8 cellular contexts compared by ENCODE assay signal in the genomic region with DNA sequence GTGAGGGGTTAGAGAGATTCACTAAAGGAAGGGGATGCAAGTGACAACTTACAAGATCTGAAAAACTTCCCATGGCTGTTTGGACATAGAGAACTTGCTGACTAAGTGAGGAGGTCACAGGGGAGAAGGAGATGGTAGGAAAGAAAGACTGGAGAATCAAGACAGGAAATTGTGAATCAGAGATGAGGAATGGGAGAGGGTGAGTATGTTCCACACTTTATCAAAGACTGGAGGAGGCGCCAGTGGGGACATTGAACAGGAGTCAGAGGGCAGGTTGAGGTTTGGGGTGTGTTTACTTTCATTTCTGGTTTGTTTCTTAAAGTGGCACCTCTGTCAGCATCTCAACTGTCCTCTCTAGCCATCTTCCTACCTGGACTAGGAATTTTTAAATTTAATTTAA. TPM values are rescaled to one million over a fixed set of nuclear protein-coding genes. Genes with fewer than 3 reads are reported as not detected.
A peak's percentile ranks its signal among the peaks of the same experiment; 100 is the strongest.
DNase-seq lines count a peak whose midpoint lies in the region; ATAC-seq and TF ChIP-seq lines count a peak whose summit lies in the region.
"Not testable (repeated sequence)": the region's sequence is repeated elsewhere in the genome, so short reads cannot be mapped to it uniquely, and the experiment has no call there.

No MANE protein-coding gene starts in this region.

- peak; percentile 16 for DNase-seq in AG04450 (ENCODE audit: low read depth, low spot score)
- peak; percentile 44 for DNase-seq in GM04503 (ENCODE audit: low read depth)
- peak; percentile 82 for DNase-seq in IMR-90
- DNase-seq in RWPE1 (ENCODE audit: low spot score) = peak; percentile 7
- peak; percentile 87 for DNase-seq in amniotic epithelial cell (ENCODE audit: low read depth)
- DNase-seq in epithelial cell of prostate (ENCODE audit: low read depth, low spot score) = peak; percentile 20
- DNase-seq in foreskin melanocyte = peak; percentile 2
- DNase-seq in renal cortical epithelial cell (ENCODE audit: low read depth) = peak; percentile 41

- not testable (repeated sequence) for TF ChIP-seq RAD21 in IMR-90 (IDR thresholded peaks at IDR 0.05; ENCODE audit: low read length)

- not testable (repeated sequence) for H3K4me2 ChIP-seq in IMR-90 (ENCODE audit: low read depth, low read length)

- H3K9me3 ChIP-seq in AG04450 (ENCODE audit: control insufficient read depth, insufficient read depth, low read length); IMR-90 (ENCODE audit: control insufficient read depth, insufficient read depth, low read length): not testable (repeated sequence)

- POLR2A ChIA-PET in AG04450 (lab: Yijun Ruan, JAX); IMR-90 (lab: Charles Lee; ENCODE audit: unreplicated experiment); RWPE1 (lab: Yijun Ruan, JAX; ENCODE audit: low non-redundant PET): not testable (repeated sequence)

- H4K5ac ChIP-seq in IMR-90 (ENCODE audit: low read depth, low read length) = not testable (repeated sequence)

- peak overlapping the region in 1 of 2 experiments; percentile 21; a peak in 1 of 4 replicates for H4K8ac ChIP-seq in IMR-90 (ENCODE audit: low read depth in 2 of 2, low read length in 2 of 2)

- H3K4ac ChIP-seq in IMR-90 (ENCODE audit: low read depth, low read length) = not testable (repeated sequence)

- H2BK20ac ChIP-seq in IMR-90 (ENCODE audit: low read depth, low read length) = not testable (repeated sequence)

- CTCF ChIA-PET in AG04450 (lab: Charles Lee); IMR-90 (lab: Yijun Ruan, JAX); RWPE1 (lab: Yijun Ruan, JAX): not testable (repeated sequence)

- not testable (repeated sequence) for H3K9ac ChIP-seq in IMR-90 (ENCODE audit: low read depth, low read length)

- not testable (repeated sequence) for TF ChIP-seq POLR2A in IMR-90 (IDR thresholded peaks at IDR 0.05; ENCODE audit: low read depth, low read length)

- H3K56ac ChIP-seq in IMR-90 (ENCODE audit: extremely low read depth, insufficient read depth, low read length) = not testable (repeated sequence)

- dilution Hi-C loops in IMR-90 (cut with HindIII; ENCODE audit: low sequenced_read_pairs, unreplicated experiment) = not testable (repeated sequence)

- not testable (repeated sequence) for H2BK5ac ChIP-seq in IMR-90 (ENCODE audit: low read depth, low read length, poor library complexity, severe bottlenecking)

- not testable (repeated sequence) for H2AK5ac ChIP-seq in IMR-90 (ENCODE audit: low read depth, low read length)

- not testable (repeated sequence) for H2BK15ac ChIP-seq in IMR-90 (ENCODE audit: low read depth, low read length)

- not testable (repeated sequence) for H2AK9ac ChIP-seq in IMR-90 (replicated peaks; ENCODE audit: low read depth, low read length, poor library complexity)

- H3K27ac ChIP-seq in AG04450 (ENCODE audit: low read depth, low read length); IMR-90 (ENCODE audit: insufficient read depth, low read length); RWPE1; epithelial cell of prostate: not testable (repeated sequence)

- not testable (repeated sequence) for H3K79me1 ChIP-seq in IMR-90 (ENCODE audit: low read depth in 1 of 2, low read length in 2 of 2)

- not testable (repeated sequence) for H2BK120ac ChIP-seq in IMR-90 (ENCODE audit: low read depth, low read length)

- no CpG with 5 or more reads among the region's 1 CpG for WGBS in IMR-90 (ENCODE audit: extremely low coverage in 2 of 2, insufficient read length in 1 of 2), 2 experiments

- not testable (repeated sequence) for BruUV-seq in IMR-90 (replicated peaks; lab: Mats Ljungman, UMichigan)

- H3K4me1 ChIP-seq in IMR-90 (ENCODE audit: control insufficient read depth, insufficient read depth, low read length) = not testable (repeated sequence)

- not testable (repeated sequence) for H3K4me3 ChIP-seq in AG04450 (ENCODE audit: low read depth, low read length); IMR-90 (ENCODE audit: insufficient read depth, low read depth, low read length)

- H2AFZ ChIP-seq in IMR-90 (replicated peaks; ENCODE audit: low read length, poor library complexity) = not testable (repeated sequence)

- not testable (repeated sequence) for TF ChIP-seq CTCF in AG04450 (IDR thresholded peaks at IDR 0.05; ENCODE audit: low read depth, low read length); IMR-90 (conservative IDR thresholded peaks at IDR 0.05; ENCODE audit: low read depth, low read length); RWPE1 (conservative IDR thresholded peaks at IDR 0.05; ENCODE audit: low read depth)

- not testable (repeated sequence) for H4K20me1 ChIP-seq in IMR-90 (ENCODE audit: insufficient read depth, low read length)

- H3K14ac ChIP-seq in IMR-90 (replicated peaks; ENCODE audit: low read depth, low read length) = not testable (repeated sequence)

- not testable (repeated sequence) for H3K23ac ChIP-seq in IMR-90 (ENCODE audit: low read depth, low read length)

- intact Hi-C loops in IMR-90 (cut with micrococcal nuclease) = not testable (repeated sequence)

- H3K27me3 ChIP-seq in AG04450 (ENCODE audit: control insufficient read depth, insufficient read depth, low read length); IMR-90 (ENCODE audit: control insufficient read depth, insufficient read depth, low read length): not testable (repeated sequence)

- H3K9me1 ChIP-seq in IMR-90 (ENCODE audit: insufficient read depth, low read length) = not testable (repeated sequence)

- H3K36me3 ChIP-seq in IMR-90 (ENCODE audit: control insufficient read depth, insufficient read depth, low read length) = not testable (repeated sequence)

- peak; percentile 96 for ATAC-seq in IMR-90 (ENCODE audit: low read depth)

- not testable (repeated sequence) for H4K91ac ChIP-seq in IMR-90 (ENCODE audit: insufficient read depth, low read depth, low read length)

- in situ Hi-C loops in IMR-90 (cut with MboI; ENCODE audit: low sequenced_read_pairs) = not testable (repeated sequence)

- not testable (repeated sequence) for H3K18ac ChIP-seq in IMR-90 (ENCODE audit: low read depth, low read length)

TF ChIP-seq in IMR-90, 13 proteins besides CTCF, POLR2A, EP300 and RAD21:
- TF ChIP-seq FOS (IDR thresholded peaks at IDR 0.05; ENCODE audit: low read depth, low read length) = 0 out of 2 replicates have a peak, but pooled peaks have one; percentile 24
- TF ChIP-seq MAFK (IDR thresholded peaks at IDR 0.05; ENCODE audit: low read depth, low read length) = peak; percentile 60

RNA-seq across cellular contexts. Expression of a gene that starts 24.5 kb away (rescaled TPM):
- polyA plus RNA-seq in AG04450 (2011; rRNA removed) (7.9 and 10.7 TPM in 2 replicates), IMR-90 (2012; rRNA removed) (3.6 and 5.5 TPM in 2 replicates)
- polyA minus RNA-seq in AG04450 (2011; rRNA and poly(A)+ RNA removed) = 28.5 and 30.3 TPM in 2 replicates
- total RNA-seq in IMR-90 (2012; rRNA removed) (8.6 and 10.0 TPM in 2 replicates), renal cortical epithelial cell (11.3 and 20.1 TPM in 2 replicates)
- polyA plus RNA-seq in IMR-90 (2012; cell fraction: cytosol; rRNA removed) = 1.1 and 3.0 TPM in 2 replicates
- polyA plus RNA-seq in IMR-90 (2012; cell fraction: nucleus; rRNA removed; ENCODE audit: low replicate concordance) = 4.8 and 13.6 TPM in 2 replicates

RNA-seq across cellular contexts. Expression of a gene that starts 59.2 kb away (rescaled TPM):
- 7.4 and 10.5 TPM in 2 replicates for polyA plus RNA-seq in AG04450 (2011; rRNA removed)
- polyA minus RNA-seq in AG04450 (2011; rRNA and poly(A)+ RNA removed) = 7.0 and 10.3 TPM in 2 replicates
- total RNA-seq in IMR-90 (2012; rRNA removed) = 11.4 and 14.3 TPM in 2 replicates
- 3.9 and 5.6 TPM in 2 replicates for polyA plus RNA-seq in IMR-90 (2012; rRNA removed)
- polyA plus RNA-seq in IMR-90 (2012; cell fraction: cytosol; rRNA removed) = 1.1 and 1.7 TPM in 2 replicates
- polyA plus RNA-seq in IMR-90 (2012; cell fraction: nucleus; rRNA removed; ENCODE audit: low replicate concordance) = 1.6 and 14.8 TPM in 2 replicates
- total RNA-seq in renal cortical epithelial cell = 20.0 and 58.9 TPM in 2 replicates

Comparison
In these comparisons a context has a peak if more than half of its experiments do, and no peak if none do; other contexts are left out.
1. DNase-seq: peak in every context shown above with its lines; median percentile 87 in amniotic epithelial cell; 82 in IMR-90; 44 in GM04503; 41 in renal cortical epithelial cell; 20 in epithelial cell of prostate; 16 in AG04450; 7 in RWPE1; 2 in foreskin melanocyte.